Comparison of ENCODE assay signal across 10 cellular contexts in the genomic region with DNA sequence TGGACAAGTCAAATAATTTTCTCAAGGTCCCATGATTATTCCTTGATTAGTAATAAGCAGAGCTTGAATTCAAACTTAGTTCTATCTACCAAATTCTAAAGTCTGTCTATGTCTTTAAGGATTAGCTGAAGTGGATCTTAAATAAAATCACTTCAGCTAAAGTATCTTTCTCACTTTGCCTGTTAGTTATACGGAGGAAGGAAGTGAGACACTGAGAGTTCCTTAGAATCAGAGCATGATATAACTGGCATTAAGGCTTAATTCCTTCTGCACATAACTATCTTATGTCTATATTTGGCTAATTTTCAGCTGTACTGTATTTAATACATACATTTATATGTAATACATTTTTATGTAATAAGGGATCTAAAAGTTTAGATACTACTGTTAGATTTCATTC.
"Had no signal": no experiment of that assay in that cellular context is flagged by ENCODE, and none has a peak within 500 bp of the region (broad histone marks: within the 10 kb centered on the region; RNA-seq: fewer than 3 reads in every experiment).

No MANE protein-coding gene starts in this region.

- ATAC-seq: HCT116, K562 had no signal

- H3K9ac ChIP-seq: GM23248 had no signal

- H3K4me1 ChIP-seq: HAP-1 had no signal

- FAIRE-seq: HTR-8/SVneo, K562 had no signal

- DNase-seq: GM23248, GOT3, H7, HFFc6, IMR-90, KG1 had no signal

- H3K4me3 ChIP-seq: GM23248, HAP-1, K562 had no signal

- H2AFZ ChIP-seq: GM23248 had no signal

- H3K27ac ChIP-seq: GM23248 had no signal

- H3K36me3 ChIP-seq: HAP-1 had no signal

- H3K9me3 ChIP-seq: HAP-1 had no signal
